ENCODE assay signal across 7 cellular contexts in the genomic region with DNA sequence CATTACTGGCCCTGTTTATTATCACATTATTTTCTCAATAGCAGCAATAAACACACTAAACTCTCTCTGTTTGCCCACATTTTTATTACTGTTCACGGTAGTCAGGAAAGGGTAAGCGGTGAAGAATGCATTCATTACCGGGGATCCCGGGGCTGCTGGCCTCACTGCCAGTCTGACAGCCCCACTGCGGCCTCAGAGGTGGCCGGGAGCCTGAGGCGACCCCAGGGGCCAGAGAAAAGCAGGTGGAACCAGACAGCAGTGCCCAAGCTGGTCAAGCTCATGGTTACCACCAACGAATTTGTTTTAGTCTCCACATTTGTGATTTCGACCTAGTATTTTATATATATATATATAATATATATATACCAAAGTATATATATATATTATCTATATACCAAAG.
"Had no signal": no experiment of that assay in that cellular context is flagged by ENCODE, and none has a peak within 500 bp of the region (broad histone marks: within the 10 kb centered on the region; RNA-seq: fewer than 3 reads in every experiment).

No MANE protein-coding gene starts in this region.

- H3K4me3 ChIP-seq: K562 had no signal

- H3K27ac Mint-ChIP-seq: IgD-negative memory B cell had no signal

- H3K27me3 Mint-ChIP-seq: IgD-negative memory B cell had no signal

- H3K36me3 Mint-ChIP-seq: IgD-negative memory B cell had no signal

- DNase-seq: IMR-90, KBM-7 had no signal

- H3K27ac ChIP-seq: HL-60 had no signal

- H3K4me3 Mint-ChIP-seq: IgD-negative memory B cell had no signal

- H3K4me1 Mint-ChIP-seq: IgD-negative memory B cell had no signal

- FAIRE-seq: HepG2, HTR-8/SVneo, K562 had no signal
